Comparison of ENCODE assay signal across 8 cellular contexts in the genomic region with DNA sequence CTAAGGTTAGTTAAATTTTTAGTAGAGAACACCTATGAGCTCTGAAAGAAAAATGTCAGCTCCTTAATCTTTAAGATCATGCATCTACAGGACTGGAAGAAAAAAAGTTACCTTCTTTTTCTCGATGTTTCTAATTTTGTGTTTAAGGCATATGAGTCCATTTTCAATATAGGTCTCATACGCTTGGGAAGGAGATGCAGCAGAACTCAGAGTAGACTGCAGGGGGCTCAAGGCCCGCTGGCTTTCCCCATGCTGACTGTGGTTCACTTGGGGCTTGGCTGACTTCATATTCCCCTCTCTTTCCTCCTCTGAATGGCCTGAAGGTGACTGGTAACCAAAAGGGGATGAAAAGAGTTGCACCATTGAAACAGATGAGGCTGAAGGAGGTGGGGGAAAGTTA. TPM values are rescaled to one million over a fixed set of nuclear protein-coding genes. Genes with fewer than 3 reads are reported as not detected.
DNase-seq lines count a peak whose midpoint lies in the region; ATAC-seq, FAIRE-seq and TF ChIP-seq lines count a peak whose summit lies in the region.

No MANE protein-coding gene starts in this region.

- H3K18ac ChIP-seq in H9 (ENCODE audit: insufficient read length, low read depth, low read length) = no peak overlapping the region

- H3K9ac ChIP-seq in H9 (ENCODE audit: extremely low read depth, insufficient read length, low read length) = no peak overlapping the region

- FAIRE-seq in small intestine (lab: Jason Lieb, UNC) = no peak

- POLR2A ChIA-PET in CD8-positive, alpha-beta T cell (lab: Charles Lee) = interaction anchor here (0.6 to 3.7 kb wide), 5 partner anchors 11 to 1238 kb away, joined by 3 to 20 read pairs (median 4); partner anchors contain the start of gene IPO8

- H3K9me3 Mint-ChIP-seq in CD8-positive, alpha-beta T cell = no peaks in the 10 kb centered on the region
- H3K9me3 Mint-ChIP-seq in H9 = no peaks in the 10 kb centered on the region

- H3T11ph ChIP-seq in H9 (ENCODE audit: low read length) = no peak overlapping the region

- intact Hi-C loops in CD8-positive, alpha-beta T cell (cut with DNase I, micrococcal nuclease) = loop anchor here (2.0 to 10.0 kb wide), 5 partner anchors 54 to 1648 kb away; partner anchors contain the start of genes DDX11 (in 2 of the 2) and AMN1 (in 1 of the 2)

- peak overlapping the region; percentile 94 for H3K4me2 ChIP-seq in H9 (ENCODE audit: insufficient read depth, insufficient read length, low read length)

- no peak overlapping the region for H2AK5ac ChIP-seq in H9 (ENCODE audit: insufficient read length, low read length)

- H3K23me2 ChIP-seq in H9 (ENCODE audit: insufficient read length, low read depth, low read length, poor library complexity, severe bottlenecking) = peaks cover 9% of the 10 kb centered on the region

- WGBS in H9 (ENCODE audit: extremely low coverage, insufficient read length, low lambda C conversion rate) = no CpG with 5 or more reads among the region's 3 CpGs
- WGBS in small intestine, 3 donors = 75 to 85% (median 84%) methylated on average over 3 of the region's 3 CpGs

- no peaks in the 10 kb centered on the region for H3K27me3 ChIP-seq in CD8-positive, alpha-beta T cell (ENCODE audit: insufficient read depth, low read length)
- no peaks in the 10 kb centered on the region for H3K27me3 ChIP-seq in H9 (ENCODE audit: insufficient read depth, low read length)
- H3K27me3 ChIP-seq in small intestine (ENCODE audit: control insufficient read depth in 2 of 2, insufficient read depth in 2 of 2, low read length in 2 of 2) = no peaks in the 10 kb centered on the region

- no peak overlapping the region for H4K91ac ChIP-seq in H9 (ENCODE audit: insufficient read length, low read depth, low read length)

- no peaks in the 10 kb centered on the region for H3K36me3 ChIP-seq in CD8-positive, alpha-beta T cell (ENCODE audit: insufficient read depth, low read length)
- H3K36me3 ChIP-seq in small intestine (ENCODE audit: control insufficient read depth in 2 of 2, insufficient read depth in 2 of 2, low read length in 2 of 2) = no peaks in the 10 kb centered on the region

- peaks cover 16% of the 10 kb centered on the region; the same call in 1 of the 2 replicates for H3K79me2 ChIP-seq in H9 (ENCODE audit: insufficient read depth, low read length)

- no peaks in the 10 kb centered on the region for H3K9me3 ChIP-seq in CD8-positive, alpha-beta T cell (ENCODE audit: low read length)
- H3K9me3 ChIP-seq in H9 (ENCODE audit: control insufficient read depth, low read depth, low read length) (no peaks in the 10 kb centered on the region), small intestine (ENCODE audit: control insufficient read depth, low read depth) (no peaks in the 10 kb centered on the region)

- no peak overlapping the region for H3K4ac ChIP-seq in H9 (ENCODE audit: low read depth, low read length)

- CTCF ChIA-PET in CD8-positive, alpha-beta T cell (lab: Charles Lee) = interaction anchor here (0.6 to 2.4 kb wide), 6 partner anchors 15 to 1372 kb away, joined by 3 to 15 read pairs (median 3); partner anchors contain the start of gene ERGIC2

- no peak overlapping the region for H3K14ac ChIP-seq in H9 (ENCODE audit: insufficient read depth, low read length)

- no peaks in the 10 kb centered on the region for H3K79me1 ChIP-seq in H9 (ENCODE audit: insufficient read depth, low read depth, low read length, poor library complexity, severe bottlenecking)

- peaks cover 19% of the 10 kb centered on the region for H3K4me1 ChIP-seq in CD8-positive, alpha-beta T cell (ENCODE audit: insufficient read depth, low read length)
- H3K4me1 ChIP-seq in H9 (ENCODE audit: insufficient read depth, low read length) (peaks cover 5% of the 10 kb centered on the region), small intestine (ENCODE audit: control insufficient read depth in 2 of 2, insufficient read depth in 1 of 2, low read depth in 1 of 2, low read length in 1 of 2) (peaks cover 0 to 4% of the 10 kb centered on the region in 2 donors)

- peaks cover 54% of the 10 kb centered on the region for H3K4me1 Mint-ChIP-seq in CD8-positive, alpha-beta T cell (ENCODE audit: low read depth)
- peaks cover 35 to 59% of the 10 kb centered on the region in 2 experiments for H3K4me1 Mint-ChIP-seq in H9

- no peak overlapping the region for H4K8ac ChIP-seq in H9 (replicated peaks; ENCODE audit: insufficient read length, low read depth, low read length)

- no peak overlapping the region for H2AFZ ChIP-seq in H9 (ENCODE audit: low read length)

- H2BK12ac ChIP-seq in H9 (ENCODE audit: insufficient read length, low read depth, low read length) = no peak overlapping the region

- H3K27ac ChIP-seq in CD8-positive, alpha-beta T cell (ENCODE audit: low read depth, low read length) = no peak overlapping the region
- H3K27ac ChIP-seq in H9 (ENCODE audit: insufficient read length, low read depth, low read length) (no peak overlapping the region), small intestine (ENCODE audit: low read depth in 1 of 2, low read length in 1 of 2) (no peak overlapping the region)

- H2BK20ac ChIP-seq in H9 (ENCODE audit: low read depth, low read length, poor library complexity, severe bottlenecking) = no peak overlapping the region

- no peak overlapping the region for H2BK5ac ChIP-seq in H9 (ENCODE audit: insufficient read length, low read length)

- H2BK120ac ChIP-seq in H9 (ENCODE audit: low read depth, low read length, poor library complexity, severe bottlenecking) = no peak overlapping the region

- TF ChIP-seq CTCF in CD8-positive, alpha-beta T cell (IDR thresholded peaks at IDR 0.05) = peak; percentile 22
- TF ChIP-seq CTCF in H9 (conservative IDR thresholded peaks at IDR 0.05) = peak; percentile 72

- no peak overlapping the region for H2BK15ac ChIP-seq in H9 (ENCODE audit: low read depth, low read length)

- no peaks in the 10 kb centered on the region for H4K20me1 ChIP-seq in H9 (ENCODE audit: control insufficient read depth, insufficient read depth, insufficient read length)

- no peaks in the 10 kb centered on the region for H3K27me3 Mint-ChIP-seq in CD8-positive, alpha-beta T cell (ENCODE audit: low read depth)
- no peaks in the 10 kb centered on the region for H3K27me3 Mint-ChIP-seq in H9 (ENCODE audit: low read depth)

- H3K27ac Mint-ChIP-seq in CD8-positive, alpha-beta T cell = no peak overlapping the region
- H3K27ac Mint-ChIP-seq in H9 = no peak overlapping the region

- DNase-seq in CD8-positive, alpha-beta T cell = peak in 3 of 7 experiments; percentile 17 to 37 (median 17)
- DNase-seq in H9 (peak; percentile 59), fibroblast of gingiva (ENCODE audit: low read depth) (peak; percentile 21), NCI-H524 treated with DMSO at 0.1 percent for 48 hours (lab: John Stamatoyannopoulos, UW) (no peak), small intestine (no peak)
- peak; percentile 18 for DNase-seq in stimulated activated naive CD8-positive, alpha-beta T cell treated with anti-CD3 and anti-CD28 coated beads, Interleukin-15, Interleukin-2, amounts not matched to agents 100 U/mL and 50 U/mL, for 24 hours

- H3K56ac ChIP-seq in H9 (ENCODE audit: insufficient read length, low read depth, low read length) = no peak overlapping the region

- no peak overlapping the region for H3K4me3 ChIP-seq in CD8-positive, alpha-beta T cell (ENCODE audit: low read depth, low read length)
- H3K4me3 ChIP-seq in small intestine (ENCODE audit: low read depth in 1 of 2, low read length in 2 of 2) = no peak overlapping the region

- H4K5ac ChIP-seq in H9 (ENCODE audit: insufficient read length, low read depth, low read length) = no peak overlapping the region

- peak overlapping the region; percentile 92 for H3K4me3 Mint-ChIP-seq in CD8-positive, alpha-beta T cell
- peak overlapping the region; percentile 97 to 98 for H3K4me3 Mint-ChIP-seq in H9

- H3K36me3 Mint-ChIP-seq in CD8-positive, alpha-beta T cell = peaks cover 21% of the 10 kb centered on the region
- peaks cover 11 to 39% (median 13%) of the 10 kb centered on the region in 3 experiments; a peak in 6 of 7 replicates for H3K36me3 Mint-ChIP-seq in H9 (ENCODE audit: insufficient read depth in 1 of 3, low read depth in 3 of 3)

- ATAC-seq in CD8-positive, alpha-beta T cell = no peak
- ATAC-seq in SK-N-SH treated with all-trans-retinoic acid at 6 μM for 48 hours = peak; percentile 63
- no peak for ATAC-seq in stimulated activated naive CD8-positive, alpha-beta T cell treated with anti-CD3 and anti-CD28 coated beads, Interleukin-15, Interleukin-2, amounts not matched to agents 100 U/mL and 50 U/mL, for 24 hours
- no peak for ATAC-seq in HG02852 (IDR thresholded peaks at IDR 0.05; ENCODE audit: unreplicated experiment)

- no peak overlapping the region for H3K23ac ChIP-seq in H9 (ENCODE audit: insufficient read length, low read depth, low read length)

TF ChIP-seq in SK-N-SH treated with all-trans-retinoic acid at 6 μM for 48 hours, 23 proteins besides CTCF, POLR2A, EP300 and RAD21:
- TF ChIP-seq BACH2 (CRISPR knock-in tag; IDR thresholded peaks at IDR 0.05; ENCODE audit: borderline replicate concordance) (no peak), ZFP3 (CRISPR knock-in tag; IDR thresholded peaks at IDR 0.05) (no peak), CSRNP3 (CRISPR knock-in tag; IDR thresholded peaks at IDR 0.05) (no peak)

RNA-seq across cellular contexts. Expression of gene CAPRIN2, which starts 1.5 kb away (rescaled TPM):
- total RNA-seq in CD8-positive, alpha-beta T cell = 10 to 100 TPM; 16.2 to 17.4 TPM
- 123 and 130 TPM in 2 replicates for total RNA-seq in H9 (2021)
- 1 to 10 TPM; 6.0 to 9.8 (median 7.8) TPM for polyA plus RNA-seq in small intestine

RNA-seq across cellular contexts. Expression of gene IPO8, which starts 57.6 kb away (rescaled TPM):
- total RNA-seq in CD8-positive, alpha-beta T cell = 10 to 100 TPM; 21.0 to 22.7 TPM
- total RNA-seq in H9 (2021) = 47.2 and 48.0 TPM in 2 replicates
- polyA plus RNA-seq in small intestine = 10 to 100 TPM; 13.5 to 21.0 (median 15.4) TPM

Comparison
In these comparisons a context has a peak if more than half of its experiments do, and no peak if none do; other contexts are left out.
1. DNase-seq: peak in H9 (single experiment), fibroblast of gingiva (single experiment) and stimulated activated naive CD8-positive, alpha-beta T cell treated with anti-CD3 and anti-CD28 coated beads, Interleukin-15, Interleukin-2, amounts not matched to agents 100 U/mL and 50 U/mL, for 24 hours (single experiment); none in NCI-H524 treated with DMSO at 0.1 percent for 48 hours (single experiment) and small intestine (single experiment).